In the genomic region with DNA sequence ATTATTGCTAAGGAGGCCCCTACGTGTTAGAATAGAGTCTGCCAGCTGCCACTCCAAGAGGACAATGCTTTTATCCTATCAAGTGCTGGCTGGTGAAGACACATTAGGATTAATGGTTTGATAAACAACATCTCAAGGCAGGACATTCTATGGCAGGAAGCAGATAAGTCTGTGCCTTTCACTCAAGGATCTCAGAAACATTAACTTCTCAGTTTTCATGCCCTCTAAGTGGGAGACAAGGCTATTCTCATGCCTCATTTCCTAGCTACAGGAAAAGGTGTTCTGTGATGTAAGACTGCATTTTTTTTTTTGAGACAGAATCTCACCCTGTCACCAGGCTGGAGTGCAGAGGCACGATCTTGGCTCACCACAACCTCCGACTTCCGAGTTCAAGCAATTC, we compare ENCODE assay signal across 17 cellular contexts. TPM values are rescaled to one million over a fixed set of nuclear protein-coding genes. Genes with fewer than 3 reads are reported as not detected.
"Had no signal": no experiment of that assay in that cellular context is flagged by ENCODE, and none has a peak within 500 bp of the region (broad histone marks: within the 10 kb centered on the region; RNA-seq: fewer than 3 reads in every experiment).

No MANE protein-coding gene starts in this region.

- FAIRE-seq: kidney had no signal

- H3K4me1 Mint-ChIP-seq: activated naive CD8-positive, alpha-beta T cell treated with anti-CD3 and anti-CD28 coated beads for 36 hours had no signal

- DNase-seq: activated CD4-positive, alpha-beta T cell treated with anti-CD3 and anti-CD28 coated beads, Interleukin-2, amount 50 U/mL, for 4 hours; activated gamma-delta T cell treated with Interleukin-2 at 50 U/mL for 16 hours; activated naive CD8-positive, alpha-beta T cell treated with anti-CD3 and anti-CD28 coated beads for 36 hours; amniotic stem cell; effector CD4-positive, alpha-beta T cell; gastrocnemius medialis; heart left ventricle; kidney; left lung; midbrain; occipital lobe; stimulated activated CD4-positive, alpha-beta T cell treated with anti-CD3 and anti-CD28 coated beads, Interleukin-2, amount 100 ng/mL, for 24 hours; stimulated activated naive CD4-positive, alpha-beta T cell treated with Interleukin-2 at 50 U/mL for 16 hours; substantia nigra; T-helper 9 cell; tibial artery had no signal

- H3K4me3 Mint-ChIP-seq: activated naive CD8-positive, alpha-beta T cell treated with anti-CD3 and anti-CD28 coated beads for 36 hours; activated T-helper 1 cell treated with anti-CD3 and anti-CD28 coated beads, Interleukin-12 subunit alpha, Interleukin-12 subunit beta, Interleukin-2, Interleukin-4 antibody, amounts not matched to agents 30 ng/mL and 10 ng/mL and 1 ng/mL, durations not matched to agents 14 hours and 24 hours and 36 hours had no signal

- ATAC-seq: gastrocnemius medialis, heart left ventricle, left lung had no signal

- H3K27me3 Mint-ChIP-seq: activated naive CD8-positive, alpha-beta T cell treated with anti-CD3 and anti-CD28 coated beads for 36 hours had no signal

- H3K36me3 Mint-ChIP-seq: activated naive CD8-positive, alpha-beta T cell treated with anti-CD3 and anti-CD28 coated beads for 36 hours had no signal

- H3K27ac Mint-ChIP-seq: activated naive CD8-positive, alpha-beta T cell treated with anti-CD3 and anti-CD28 coated beads for 36 hours; activated T-helper 1 cell treated with anti-CD3 and anti-CD28 coated beads, Interleukin-12 subunit alpha, Interleukin-12 subunit beta, Interleukin-2, Interleukin-4 antibody, amounts not matched to agents 30 ng/mL and 10 ng/mL and 1 ng/mL, durations not matched to agents 14 hours and 24 hours and 36 hours had no signal

- H3K9me3 Mint-ChIP-seq: activated naive CD8-positive, alpha-beta T cell treated with anti-CD3 and anti-CD28 coated beads for 36 hours; activated T-helper 1 cell treated with anti-CD3 and anti-CD28 coated beads, Interleukin-12 subunit alpha, Interleukin-12 subunit beta, Interleukin-2, Interleukin-4 antibody, amounts not matched to agents 30 ng/mL and 10 ng/mL and 1 ng/mL, durations not matched to agents 14 hours and 24 hours and 36 hours had no signal

RNA-seq across cellular contexts. Expression of a gene that starts 23.5 kb away (rescaled TPM):
- total RNA-seq: activated T-helper 1 cell treated with anti-CD3 and anti-CD28 coated beads, Interleukin-12 subunit alpha, Interleukin-12 subunit beta, Interleukin-2, Interleukin-4 antibody, amounts not matched to agents 30 ng/mL and 10 ng/mL and 1 ng/mL, durations not matched to agents 14 hours and 24 hours and 36 hours had no signal
